Comparison of ENCODE assay signal across 26 cellular contexts in the genomic region with DNA sequence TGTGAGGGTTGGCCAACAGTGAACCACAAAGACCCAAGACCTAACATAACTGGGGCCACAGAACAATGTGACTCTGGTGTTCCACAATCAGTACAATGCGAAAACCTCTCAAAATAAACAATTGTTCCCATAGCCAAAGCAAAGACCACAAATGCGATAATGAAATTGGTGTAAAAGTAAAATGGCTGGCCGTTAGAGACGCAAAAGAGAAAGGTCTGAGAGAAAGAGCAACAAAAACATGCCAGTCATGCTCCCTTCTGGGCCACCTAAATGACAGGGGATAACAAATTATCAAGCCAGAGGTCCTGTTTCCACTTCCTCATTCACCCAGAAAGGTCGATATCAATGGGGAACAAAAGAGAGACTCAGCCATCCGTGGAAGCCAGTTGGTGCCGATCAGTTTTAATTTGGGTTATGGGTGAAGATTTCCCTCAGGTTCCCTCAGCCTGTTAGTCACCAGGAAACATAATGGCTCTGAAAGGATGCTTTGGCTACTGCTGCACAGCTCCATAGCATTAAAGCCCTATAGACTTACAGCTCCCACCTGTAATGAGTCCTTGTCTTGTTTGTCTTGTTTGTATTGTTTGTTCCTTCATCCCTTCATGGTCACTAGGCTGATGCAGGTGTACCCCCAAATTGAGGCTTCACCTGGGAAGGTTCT. TPM values are rescaled to one million over a fixed set of nuclear protein-coding genes. Genes with fewer than 3 reads are reported as not detected.
DNase-seq lines count a peak whose midpoint lies in the region; ATAC-seq and TF ChIP-seq lines count a peak whose summit lies in the region.
"Had no signal": no experiment of that assay in that cellular context is flagged by ENCODE, and none has a peak within 500 bp of the region (broad histone marks: within the 10 kb centered on the region; RNA-seq: fewer than 3 reads in every experiment).

No MANE protein-coding gene starts in this region.

- intact Hi-C loops in sciatic nerve (cut with DNase I): no loop called here

- TF ChIP-seq CTCF in WTC11 (IDR thresholded peaks at IDR 0.05): no peak

- H3K4me3 Mint-ChIP-seq in WTC11: no peak overlapping the region
- H3K4me3 Mint-ChIP-seq in stimulated activated naive B cell treated with anti-CD40 and anti-IgM and Interleukin-4, amounts not matched to agents 10 μg/mL and 1 μg/mL and 100 μg/mL, for 72 hours: peak overlapping the region in 1 of 2 donors; percentile 14
- H3K4me3 Mint-ChIP-seq: activated CD4-positive, alpha-beta T cell treated with anti-CD3 and anti-CD28 coated beads, Interleukin-2, amount 10 ng/mL, durations not matched to agents 7 days and 5 days; activated T-helper 1 cell treated with anti-CD3 and anti-CD28 coated beads, Interleukin-12 subunit alpha, Interleukin-12 subunit beta, Interleukin-2, Interleukin-4 antibody, amounts not matched to agents 30 ng/mL and 10 ng/mL and 1 ng/mL, durations not matched to agents 14 hours and 24 hours and 36 hours; naive thymus-derived CD8-positive, alpha-beta T cell; T-cell had no signal

- H3K36me3 Mint-ChIP-seq in WTC11: no peaks in the 10 kb centered on the region
- no peaks in the 10 kb centered on the region for H3K36me3 Mint-ChIP-seq in stimulated activated naive B cell treated with anti-CD40 and anti-IgM and Interleukin-4, amounts not matched to agents 10 μg/mL and 1 μg/mL and 100 μg/mL, for 72 hours
- H3K36me3 Mint-ChIP-seq: activated naive CD4-positive, alpha-beta T cell treated with anti-CD3 and anti-CD28 coated beads, Interleukin-2, amount 50 U/mL, for 72 hours; naive thymus-derived CD8-positive, alpha-beta T cell; T-cell had no signal

- peaks cover 7% of the 10 kb centered on the region; the same call in 1 of the 2 replicates for H3K9me3 Mint-ChIP-seq in WTC11
- no peaks in the 10 kb centered on the region for H3K9me3 Mint-ChIP-seq in stimulated activated naive B cell treated with anti-CD40 and anti-IgM and Interleukin-4, amounts not matched to agents 10 μg/mL and 1 μg/mL and 100 μg/mL, for 72 hours
- H3K9me3 Mint-ChIP-seq: activated naive CD4-positive, alpha-beta T cell treated with anti-CD3 and anti-CD28 coated beads, Interleukin-2, amount 50 U/mL, for 72 hours; activated T-helper 1 cell treated with anti-CD3 and anti-CD28 coated beads, Interleukin-12 subunit alpha, Interleukin-12 subunit beta, Interleukin-2, Interleukin-4 antibody, amounts not matched to agents 30 ng/mL and 10 ng/mL and 1 ng/mL, durations not matched to agents 14 hours and 24 hours and 36 hours had no signal

- no peaks in the 10 kb centered on the region for H3K27me3 Mint-ChIP-seq in WTC11 (ENCODE audit: low read depth)
- peaks cover 7 to 11% of the 10 kb centered on the region in 2 donors for H3K27me3 Mint-ChIP-seq in stimulated activated naive B cell treated with anti-CD40 and anti-IgM and Interleukin-4, amounts not matched to agents 10 μg/mL and 1 μg/mL and 100 μg/mL, for 72 hours

- POLR2A ChIA-PET in WTC11 (lab: Charles Lee): no interaction called here

- H3K27ac Mint-ChIP-seq in WTC11: peak overlapping the region; percentile 64; the same call in 1 of the 2 replicates
- peak overlapping the region; percentile 47 for H3K27ac Mint-ChIP-seq in stimulated activated naive B cell treated with anti-CD40 and anti-IgM and Interleukin-4, amounts not matched to agents 10 μg/mL and 1 μg/mL and 100 μg/mL, for 72 hours
- H3K27ac Mint-ChIP-seq: activated CD4-positive, alpha-beta T cell treated with anti-CD3 and anti-CD28 coated beads, Interleukin-2, amount 10 ng/mL, durations not matched to agents 7 days and 5 days; activated naive CD4-positive, alpha-beta T cell treated with anti-CD3 and anti-CD28 coated beads, Interleukin-2, amount 50 U/mL, for 72 hours; activated T-helper 1 cell treated with anti-CD3 and anti-CD28 coated beads, Interleukin-12 subunit alpha, Interleukin-12 subunit beta, Interleukin-2, Interleukin-4 antibody, amounts not matched to agents 30 ng/mL and 10 ng/mL and 1 ng/mL, durations not matched to agents 14 hours and 24 hours and 36 hours; naive thymus-derived CD8-positive, alpha-beta T cell; T-cell had no signal

- H3K4me1 Mint-ChIP-seq in WTC11: peaks cover 8% of the 10 kb centered on the region
- H3K4me1 Mint-ChIP-seq in stimulated activated naive B cell treated with anti-CD40 and anti-IgM and Interleukin-4, amounts not matched to agents 10 μg/mL and 1 μg/mL and 100 μg/mL, for 72 hours: peaks cover 13 to 28% of the 10 kb centered on the region in 2 donors

- CTCF ChIA-PET in WTC11 (lab: Charles Lee): no interaction called here

- DNase-seq in DMS153 (lab: John Stamatoyannopoulos, UW) (peak; percentile 20), DMS153 treated with DMSO at 0.1 percent for 48 hours (lab: John Stamatoyannopoulos, UW; ENCODE audit: unreplicated experiment) (no peak), NOMO-1 treated with DMSO at 0.1 percent for 48 hours (lab: John Stamatoyannopoulos, UW; ENCODE audit: unreplicated experiment) (peak; percentile 75), WTC11 (ENCODE audit: low spot score) (no peak), sciatic nerve (ENCODE audit: low spot score) (no peak), globus pallidus (ENCODE audit: low spot score) (no peak), hippocampal formation (lab: John Stamatoyannopoulos, UW) (no peak)
- DNase-seq in stimulated activated naive B cell treated with anti-CD40 and anti-IgM and Interleukin-4, amounts not matched to agents 10 μg/mL and 1 μg/mL and 100 μg/mL, for 72 hours: peak; percentile 17
- DNase-seq: activated CD4-positive, alpha-beta T cell treated with anti-CD3 and anti-CD28 coated beads, Interleukin-2, amount 10 ng/mL, durations not matched to agents 7 days and 5 days; aorta; BE2C; caudate nucleus; heart left ventricle; left cardiac atrium; naive thymus-derived CD8-positive, alpha-beta T cell; NCI-H1417; NCI-H2107; NCI-H524; SHP77; T-cell; upper lobe of left lung had no signal

- ATAC-seq in WTC11 (no peak), sciatic nerve (no peak)
- ATAC-seq in stimulated activated naive B cell treated with anti-CD40 and anti-IgM and Interleukin-4, amounts not matched to agents 10 μg/mL and 1 μg/mL and 100 μg/mL, for 72 hours (replicated peaks): peak; percentile 85 to 91
- ATAC-seq: activated naive CD4-positive, alpha-beta T cell treated with anti-CD3 and anti-CD28 coated beads, Interleukin-2, amount 50 U/mL, for 72 hours; heart left ventricle; left cardiac atrium; naive thymus-derived CD8-positive, alpha-beta T cell; T-cell had no signal

TF ChIP-seq in WTC11, 78 proteins besides CTCF, POLR2A, EP300 and RAD21 (continues in another document):
- TF ChIP-seq, protein P1, sequence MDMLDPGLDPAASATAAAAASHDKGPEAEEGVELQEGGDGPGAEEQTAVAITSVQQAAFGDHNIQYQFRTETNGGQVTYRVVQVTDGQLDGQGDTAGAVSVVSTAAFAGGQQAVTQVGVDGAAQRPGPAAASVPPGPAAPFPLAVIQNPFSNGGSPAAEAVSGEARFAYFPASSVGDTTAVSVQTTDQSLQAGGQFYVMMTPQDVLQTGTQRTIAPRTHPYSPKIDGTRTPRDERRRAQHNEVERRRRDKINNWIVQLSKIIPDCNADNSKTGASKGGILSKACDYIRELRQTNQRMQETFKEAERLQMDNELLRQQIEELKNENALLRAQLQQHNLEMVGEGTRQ (CRISPR knock-in tag; IDR thresholded peaks at IDR 0.05): no peak
- TF ChIP-seq ZNF121 (CRISPR knock-in tag; IDR thresholded peaks at IDR 0.05) (no peak), ZNF532 (CRISPR knock-in tag; IDR thresholded peaks at IDR 0.05; ENCODE audit: borderline replicate concordance) (no peak)
- TF ChIP-seq, protein P2, sequence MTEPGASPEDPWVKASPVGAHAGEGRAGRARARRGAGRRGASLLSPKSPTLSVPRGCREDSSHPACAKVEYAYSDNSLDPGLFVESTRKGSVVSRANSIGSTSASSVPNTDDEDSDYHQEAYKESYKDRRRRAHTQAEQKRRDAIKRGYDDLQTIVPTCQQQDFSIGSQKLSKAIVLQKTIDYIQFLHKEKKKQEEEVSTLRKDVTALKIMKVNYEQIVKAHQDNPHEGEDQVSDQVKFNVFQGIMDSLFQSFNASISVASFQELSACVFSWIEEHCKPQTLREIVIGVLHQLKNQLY (CRISPR knock-in tag; IDR thresholded peaks at IDR 0.05): no peak

RNA-seq across cellular contexts. Expression of gene CFAP95, which starts 9.2 kb away (rescaled TPM):
- total RNA-seq in WTC11 (2021): 11.2 to 29.2 TPM (median 11.5 TPM) in 3 replicates
- not detected for total RNA-seq in sciatic nerve
- total RNA-seq: activated CD4-positive, alpha-beta T cell treated with anti-CD3 and anti-CD28 coated beads, Interleukin-2, amount 10 ng/mL, durations not matched to agents 7 days and 5 days; activated naive CD4-positive, alpha-beta T cell treated with anti-CD3 and anti-CD28 coated beads, Interleukin-2, amount 50 U/mL, for 72 hours; activated T-helper 1 cell treated with anti-CD3 and anti-CD28 coated beads, Interleukin-12 subunit alpha, Interleukin-12 subunit beta, Interleukin-2, Interleukin-4 antibody, amounts not matched to agents 30 ng/mL and 10 ng/mL and 1 ng/mL, durations not matched to agents 14 hours and 24 hours and 36 hours; aorta; mesenteric fat pad; osteocyte; right cardiac atrium; T-cell had no signal

RNA-seq across cellular contexts. Expression of gene PTAR1, which starts 51.6 kb away (rescaled TPM):
- total RNA-seq in WTC11 (2021): 71.5 to 90.8 TPM (median 76.9 TPM) in 3 replicates
- 63.4 TPM for total RNA-seq in sciatic nerve

Comparison
In these comparisons a context has a peak if more than half of its experiments do, and no peak if none do; other contexts are left out.
1. DNase-seq: peak in DMS153 (single experiment), NOMO-1 treated with DMSO at 0.1 percent for 48 hours (single experiment) and stimulated activated naive B cell treated with anti-CD40 and anti-IgM and Interleukin-4, amounts not matched to agents 10 μg/mL and 1 μg/mL and 100 μg/mL, for 72 hours (single experiment); none in DMS153 treated with DMSO at 0.1 percent for 48 hours (single experiment), WTC11 (single experiment), sciatic nerve (single experiment), globus pallidus (single experiment) and hippocampal formation (0 of 2).
2. ATAC-seq: peak in stimulated activated naive B cell treated with anti-CD40 and anti-IgM and Interleukin-4, amounts not matched to agents 10 μg/mL and 1 μg/mL and 100 μg/mL, for 72 hours (2 of 2); none in WTC11 (single experiment) and sciatic nerve (single experiment).
3. RNA of gene CFAP95, which starts 9.2 kb away (total RNA-seq): 11.2 to 29.2 TPM in WTC11; not detected in sciatic nerve (single experiment); every median in the first group is over 10 times any median in the second.